ENCODE assay signal across 24 cellular contexts in genomic region chr12:54148560-54149439, GRCh38.
"Had no signal": no experiment of that assay in that cellular context is flagged by ENCODE, and none has a peak within 500 bp of the region (broad histone marks: within the 10 kb centered on the region; RNA-seq: fewer than 3 reads in every experiment).

No MANE protein-coding gene starts in this region.

- H3K36me3 Mint-ChIP-seq: naive thymus-derived CD8-positive, alpha-beta T cell had no signal

- H3K9ac ChIP-seq: parathyroid adenoma had no signal

- H3K4me3 Mint-ChIP-seq: naive thymus-derived CD8-positive, alpha-beta T cell; neural crest cell; stimulated activated naive B cell treated with anti-CD40 and anti-IgM and Interleukin-4, amounts not matched to agents 10 μg/mL and 1 μg/mL and 100 μg/mL, for 72 hours; stimulated activated naive CD8-positive, alpha-beta T cell treated with anti-CD3 and anti-CD28 coated beads, Interleukin-15, Interleukin-2, amounts not matched to agents 100 ng/mL and 50 ng/mL, for 24 hours had no signal

- H3K79me2 ChIP-seq: parathyroid adenoma had no signal

- H2AFZ ChIP-seq: parathyroid adenoma had no signal

- H3K9me3 Mint-ChIP-seq: naive thymus-derived CD8-positive, alpha-beta T cell; neural crest cell; stimulated activated naive B cell treated with anti-CD40 and anti-IgM and Interleukin-4, amounts not matched to agents 10 μg/mL and 1 μg/mL and 100 μg/mL, for 72 hours; stimulated activated naive CD8-positive, alpha-beta T cell treated with anti-CD3 and anti-CD28 coated beads, Interleukin-15, Interleukin-2, amounts not matched to agents 100 ng/mL and 50 ng/mL, for 24 hours had no signal

- FAIRE-seq: endothelial cell of umbilical vein, keratinocyte, small intestine, urothelium cell line had no signal

- H3K27ac ChIP-seq: coronary artery, esophagus muscularis mucosa, foreskin keratinocyte, gastroesophageal sphincter, left lung, parathyroid adenoma, right lobe of liver, thoracic aorta, tibial nerve, upper lobe of left lung had no signal

- H3K27me3 ChIP-seq: esophagus muscularis mucosa, gastroesophageal sphincter, right lobe of liver, tibial nerve, upper lobe of left lung had no signal

- H3K36me3 ChIP-seq: esophagus muscularis mucosa, gastroesophageal sphincter, left lung, right lobe of liver, thoracic aorta, tibial nerve, upper lobe of left lung had no signal

- DNase-seq: dermis blood vessel endothelial cell; effector memory CD4-positive, alpha-beta T cell; foreskin keratinocyte; left lung; mesenchymal stem cell; naive thymus-derived CD8-positive, alpha-beta T cell; right lobe of liver; small intestine; stimulated activated CD4-positive, alpha-beta T cell treated with anti-CD3 and anti-CD28 coated beads, Interleukin-15, amount 100 ng/mL, for 24 hours; stimulated activated CD4-positive, alpha-beta T cell treated with anti-CD3 and anti-CD28 coated beads, Interleukin-2, amount 100 ng/mL, for 48 hours; stimulated activated naive B cell treated with anti-CD40 and anti-IgM and Interleukin-4, amounts not matched to agents 10 μg/mL and 1 μg/mL and 100 μg/mL, for 72 hours; upper lobe of left lung had no signal

- H3K4me1 Mint-ChIP-seq: neural crest cell; stimulated activated naive B cell treated with anti-CD40 and anti-IgM and Interleukin-4, amounts not matched to agents 10 μg/mL and 1 μg/mL and 100 μg/mL, for 72 hours had no signal

- H3K4me3 ChIP-seq: coronary artery, esophagus muscularis mucosa, gastroesophageal sphincter, left lung, right lobe of liver, thoracic aorta, tibial nerve, upper lobe of left lung had no signal

- ATAC-seq: foreskin keratinocyte; gastroesophageal sphincter; left lung; naive thymus-derived CD8-positive, alpha-beta T cell; right lobe of liver; stimulated activated naive B cell treated with anti-CD40 and anti-IgM and Interleukin-4, amounts not matched to agents 10 μg/mL and 1 μg/mL and 100 μg/mL, for 72 hours had no signal

- H3K9me3 ChIP-seq: esophagus muscularis mucosa, gastroesophageal sphincter, left lung, right lobe of liver, thoracic aorta, tibial nerve, upper lobe of left lung had no signal

- H3K4me1 ChIP-seq: foreskin keratinocyte, gastroesophageal sphincter, left lung, parathyroid adenoma, right lobe of liver, upper lobe of left lung had no signal

- H3K27ac Mint-ChIP-seq: progenitor cell of endocrine pancreas; stimulated activated naive B cell treated with anti-CD40 and anti-IgM and Interleukin-4, amounts not matched to agents 10 μg/mL and 1 μg/mL and 100 μg/mL, for 72 hours; stimulated activated naive CD8-positive, alpha-beta T cell treated with anti-CD3 and anti-CD28 coated beads, Interleukin-15, Interleukin-2, amounts not matched to agents 100 ng/mL and 50 ng/mL, for 24 hours had no signal
